In the genomic region with DNA sequence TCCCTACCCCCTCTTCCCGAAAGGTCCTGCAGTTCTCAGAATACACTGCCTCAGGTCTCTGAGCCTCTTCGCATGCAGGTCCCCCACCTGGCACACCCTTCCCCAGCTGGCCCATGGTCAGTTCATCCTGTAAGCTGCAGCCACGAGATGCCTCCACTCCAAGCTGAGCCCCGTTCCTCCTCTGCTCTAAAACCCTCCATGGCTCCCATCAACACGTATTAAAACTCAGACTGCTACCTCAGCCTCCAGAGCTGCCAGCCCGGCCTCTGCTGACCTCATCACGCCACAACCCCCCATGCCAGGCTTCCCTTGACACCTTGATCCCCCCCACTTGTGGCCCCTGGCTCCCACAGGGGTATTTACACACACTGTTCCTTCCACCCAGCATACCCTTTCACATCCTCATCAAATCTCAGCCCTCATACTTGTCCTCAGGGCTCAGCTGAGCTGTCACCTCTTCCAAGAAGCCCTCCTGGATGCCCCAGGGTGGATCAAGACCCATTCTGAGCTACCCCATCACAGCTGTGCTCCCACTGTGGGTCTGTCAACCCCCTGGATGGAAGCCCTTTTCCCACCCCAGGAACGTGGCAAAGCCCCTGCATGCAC, we compare ENCODE assay signal across 11 cellular contexts. TPM values are rescaled to one million over a fixed set of nuclear protein-coding genes. Genes with fewer than 3 reads are reported as not detected.
DNase-seq lines count a peak whose midpoint lies in the region; ATAC-seq and TF ChIP-seq lines count a peak whose summit lies in the region.
"Had no signal": no experiment of that assay in that cellular context is flagged by ENCODE, and none has a peak within 500 bp of the region (broad histone marks: within the 10 kb centered on the region; RNA-seq: fewer than 3 reads in every experiment).

No MANE protein-coding gene starts in this region.

- 80 to 83% methylated on average over 7 to 8 of the region's 8 CpGs for WGBS in upper lobe of left lung, 2 donors

- no peaks in the 10 kb centered on the region for H3K36me3 ChIP-seq in left ventricle myocardium inferior
- H3K36me3 ChIP-seq in upper lobe of left lung, result no peaks in the 10 kb centered on the region

- TF ChIP-seq EP300 in upper lobe of left lung (IDR thresholded peaks at IDR 0.05), result no peak

- peaks cover 0 to 16% (median 2%) of the 10 kb centered on the region in 5 donors for H3K27me3 Mint-ChIP-seq in naive thymus-derived CD8-positive, alpha-beta T cell

- ATAC-seq in left ventricle myocardium superior (no peak), upper lobe of left lung (ENCODE audit: low FRiP score in 2 of 2) (no peak), GM19463 (IDR thresholded peaks at IDR 0.05; ENCODE audit: unreplicated experiment) (no peak)
- ATAC-seq in naive thymus-derived CD8-positive, alpha-beta T cell, result no peak

- peak overlapping the region; percentile 87 for H3K4me3 ChIP-seq in left ventricle myocardium inferior
- H3K4me3 ChIP-seq in coronary artery, result peak overlapping the region; percentile 73
- peak overlapping the region; percentile 16 to 88 (median 70) for H3K4me3 ChIP-seq in upper lobe of left lung

- in situ Hi-C loops in GM13976 (cut with MboI; ENCODE audit: low sequenced_read_pairs, unreplicated experiment), result no loop called here

- H3K27ac Mint-ChIP-seq in naive thymus-derived CD8-positive, alpha-beta T cell, result peak overlapping the region in 4 of 10 donors; percentile 14 to 77 (median 25)

- no peak for DNase-seq in left ventricle myocardium inferior
- no peak for DNase-seq in left ventricle myocardium superior
- no peak for DNase-seq in coronary artery (ENCODE audit: low spot score)
- DNase-seq in naive thymus-derived CD8-positive, alpha-beta T cell, result no peak
- no peak for DNase-seq in upper lobe of left lung
- no peak for DNase-seq in GM13976 (ENCODE audit: low spot score)
- DNase-seq in cerebellar cortex (ENCODE audit: low spot score), result no peak
- DNase-seq: activated CD4-positive, alpha-beta T cell treated with anti-CD3 and anti-CD28 coated beads, Interleukin-2, amount 50 U/mL, for 1 hour; KG1; stimulated activated CD8-positive, alpha-beta memory T cell treated with anti-CD3 and anti-CD28 coated beads, Interleukin-4, amount 100 ng/mL, for 48 hours had no signal

- intact Hi-C loops in left ventricle myocardium inferior (cut with micrococcal nuclease) (no loop called here), left ventricle myocardium superior (cut with micrococcal nuclease) (no loop called here)

- POLR2A ChIA-PET in naive thymus-derived CD8-positive, alpha-beta T cell (lab: Charles Lee), result no interaction called here

- H3K36me3 Mint-ChIP-seq in naive thymus-derived CD8-positive, alpha-beta T cell, result peaks cover 0 to 3% (median 0%) of the 10 kb centered on the region in 3 donors

- no peaks in the 10 kb centered on the region for H3K9me3 ChIP-seq in left ventricle myocardium inferior (replicated peaks)
- H3K9me3 ChIP-seq in upper lobe of left lung, result no peaks in the 10 kb centered on the region

- H3K4me3 Mint-ChIP-seq in naive thymus-derived CD8-positive, alpha-beta T cell, result peak overlapping the region; percentile 67 to 91 (median 78)

- no peak for TF ChIP-seq CTCF in left ventricle myocardium inferior (IDR thresholded peaks at IDR 0.05; ENCODE audit: borderline replicate concordance)
- TF ChIP-seq CTCF in coronary artery (IDR thresholded peaks at IDR 0.05), result no peak
- TF ChIP-seq CTCF in upper lobe of left lung (IDR thresholded peaks at IDR 0.05), result no peak
- no peak for TF ChIP-seq CTCF in GM13976 (IDR thresholded peaks at IDR 0.05; ENCODE audit: borderline replicate concordance, control extremely low read depth, extremely low read depth, insufficient read depth, missing control alignments)

- peaks cover 12 to 40% (median 21%) of the 10 kb centered on the region in 4 donors for H3K4me1 Mint-ChIP-seq in naive thymus-derived CD8-positive, alpha-beta T cell

- H3K9me3 Mint-ChIP-seq in naive thymus-derived CD8-positive, alpha-beta T cell, result peaks cover 0 to 2% (median 0%) of the 10 kb centered on the region in 9 donors

- peaks cover 32% of the 10 kb centered on the region for H3K27me3 ChIP-seq in left ventricle myocardium inferior (ENCODE audit: low read depth)
- peaks cover 0 to 18% (median 2%) of the 10 kb centered on the region in 4 donors for H3K27me3 ChIP-seq in upper lobe of left lung

- peak overlapping the region; percentile 87 for H3K27ac ChIP-seq in left ventricle myocardium inferior (replicated peaks)
- peak overlapping the region in 1 of 2 donors; percentile 84 for H3K27ac ChIP-seq in coronary artery
- peak overlapping the region in 3 of 4 donors; percentile 53 to 88 (median 82) for H3K27ac ChIP-seq in upper lobe of left lung

- peaks cover 67% of the 10 kb centered on the region for H3K4me1 ChIP-seq in left ventricle myocardium inferior
- H3K4me1 ChIP-seq in upper lobe of left lung, result peaks cover 8 to 33% (median 19%) of the 10 kb centered on the region in 4 donors

- no peak for TF ChIP-seq POLR2A in upper lobe of left lung (IDR thresholded peaks at IDR 0.05)

RNA-seq across cellular contexts. Expression of a gene that starts 48.9 kb away (rescaled TPM):
- total RNA-seq in left ventricle myocardium inferior, result 40.0 TPM
- total RNA-seq in left ventricle myocardium superior, result 39.3 TPM
- total RNA-seq in naive thymus-derived CD8-positive, alpha-beta T cell, result 10 to 100 TPM in 1 of 2 experiments, 1 to 10 TPM in 1; 8.9 to 11.6 TPM
- 1 to 10 TPM in 1 of 3 donors, under 1 TPM in 2; 0.10 to 1.5 (median 0.88) TPM for polyA plus RNA-seq in naive thymus-derived CD8-positive, alpha-beta T cell
- 100 to 1,000 TPM in 4 of 6 donors, 10 to 100 TPM in 2; 85.6 to 325 (median 146) TPM for total RNA-seq in upper lobe of left lung
